13 cellular contexts compared by ENCODE assay signal in the genomic region with DNA sequence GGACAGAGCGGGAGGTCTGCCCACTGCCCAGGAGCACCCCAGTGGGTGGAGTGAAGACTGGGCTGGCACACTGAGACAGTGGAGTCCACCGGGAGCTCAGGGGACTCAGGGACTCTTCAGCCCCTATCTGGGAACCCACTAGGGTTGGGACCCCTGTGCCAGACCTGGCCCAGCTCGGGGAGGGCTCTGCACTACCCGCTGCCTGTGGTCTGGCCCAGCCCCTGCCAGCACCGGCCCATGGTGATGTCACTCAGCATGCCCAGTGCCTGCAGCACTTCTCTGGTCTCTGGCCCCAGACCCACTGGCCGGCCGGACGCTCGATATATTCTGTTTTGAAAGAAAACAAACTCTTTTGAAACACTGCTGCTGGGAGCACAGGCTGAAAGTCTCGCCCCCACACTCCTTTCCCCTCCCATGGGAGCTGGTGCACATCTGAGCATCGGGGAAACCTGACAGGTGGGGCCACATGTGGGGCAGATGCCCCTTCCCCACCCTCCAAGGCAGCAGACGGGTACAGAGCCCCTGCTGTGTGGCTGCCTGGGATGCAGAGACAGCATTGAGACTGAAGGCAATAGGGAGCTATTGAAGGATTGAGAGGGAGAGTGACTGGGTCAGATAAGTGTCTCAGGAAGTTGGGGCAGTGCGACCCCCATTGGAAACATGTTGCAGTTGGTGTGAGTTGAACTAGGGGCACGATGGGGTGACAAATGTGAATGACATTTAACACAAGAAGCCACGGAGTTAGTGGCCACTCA.
DNase-seq lines count a peak whose midpoint lies in the region; ATAC-seq and TF ChIP-seq lines count a peak whose summit lies in the region.
"Had no signal": no experiment of that assay in that cellular context is flagged by ENCODE, and none has a peak within 500 bp of the region (broad histone marks: within the 10 kb centered on the region; RNA-seq: fewer than 3 reads in every experiment).

No MANE protein-coding gene starts in this region.

- H3K36me3 ChIP-seq in right atrium auricular region (no peaks in the 10 kb centered on the region), left ventricle myocardium inferior (no peaks in the 10 kb centered on the region), brain microvascular endothelial cell (replicated peaks) (no peaks in the 10 kb centered on the region), right lobe of liver (no peaks in the 10 kb centered on the region), upper lobe of left lung (no peaks in the 10 kb centered on the region), Karpas-422 (ENCODE audit: insufficient read depth, low read length) (no peaks in the 10 kb centered on the region)
- H3K36me3 ChIP-seq: ovary had no signal

- in situ Hi-C loops in brain microvascular endothelial cell (cut with HindIII; ENCODE audit: low pct_ligation_motif_present, low sequenced_read_pairs): no loop called here

- intact Hi-C loops in left ventricle myocardium inferior (cut with micrococcal nuclease): no loop called here
- intact Hi-C loops in right lobe of liver (cut with DNase I): no loop called here

- ATAC-seq in right lobe of liver (peak; percentile 63 to 79 (median 75)), upper lobe of left lung (ENCODE audit: low FRiP score in 2 of 2) (no peak), GM18870 (IDR thresholded peaks at IDR 0.05; ENCODE audit: unreplicated experiment) (no peak)

- H3K9me2 ChIP-seq in Karpas-422 (replicated peaks; ENCODE audit: insufficient read depth, low read length): no peaks in the 10 kb centered on the region

- H3K79me2 ChIP-seq in Karpas-422 (ENCODE audit: low read length): no peaks in the 10 kb centered on the region

- no peak overlapping the region for H3K4me2 ChIP-seq in Karpas-422 (ENCODE audit: low read depth, low read length, poor library complexity, severe bottlenecking)

- H3K27me3 ChIP-seq in right atrium auricular region (no peaks in the 10 kb centered on the region), left ventricle myocardium inferior (ENCODE audit: low read depth) (no peaks in the 10 kb centered on the region), brain microvascular endothelial cell (replicated peaks) (no peaks in the 10 kb centered on the region), right lobe of liver (no peaks in the 10 kb centered on the region), upper lobe of left lung (no peaks in the 10 kb centered on the region), Karpas-422 (ENCODE audit: low read length) (no peaks in the 10 kb centered on the region)
- H3K27me3 ChIP-seq: ovary had no signal

- H2AFZ ChIP-seq in Karpas-422 (ENCODE audit: low read length): no peak overlapping the region

- TF ChIP-seq POLR2A in right lobe of liver (IDR thresholded peaks at IDR 0.05) (peak; percentile 89), upper lobe of left lung (IDR thresholded peaks at IDR 0.05) (no peak)

- TF ChIP-seq CTCF in right atrium auricular region (IDR thresholded peaks at IDR 0.05): no peak
- no peak for TF ChIP-seq CTCF in left ventricle myocardium inferior (IDR thresholded peaks at IDR 0.05; ENCODE audit: borderline replicate concordance)
- TF ChIP-seq CTCF in brain microvascular endothelial cell (IDR thresholded peaks at IDR 0.05; ENCODE audit: low read depth, low read length, missing control alignments): no peak
- TF ChIP-seq CTCF in right lobe of liver (IDR thresholded peaks at IDR 0.05): no peak
- TF ChIP-seq CTCF in upper lobe of left lung (IDR thresholded peaks at IDR 0.05): no peak

- H3K4me1 ChIP-seq in right atrium auricular region: no peaks in the 10 kb centered on the region
- no peaks in the 10 kb centered on the region for H3K4me1 ChIP-seq in left ventricle myocardium inferior
- peaks cover 0 to 62% (median 34%) of the 10 kb centered on the region in 4 donors for H3K4me1 ChIP-seq in right lobe of liver
- H3K4me1 ChIP-seq in upper lobe of left lung: no peaks in the 10 kb centered on the region
- H3K4me1 ChIP-seq in Karpas-422 (ENCODE audit: low read length): no peaks in the 10 kb centered on the region

- DNase-seq in right atrium auricular region (ENCODE audit: low spot score): peak; percentile 47
- no peak for DNase-seq in left ventricle myocardium inferior
- DNase-seq in brain microvascular endothelial cell: peak; percentile 44
- peak; percentile 86 to 92 (median 90) for DNase-seq in right lobe of liver
- DNase-seq in upper lobe of left lung: peak; percentile 11 to 64
- DNase-seq in SIG-M5 treated with dmso at 0.1 percent for 504 hours (lab: John Stamatoyannopoulos, UW; ENCODE audit: unreplicated experiment): no peak
- DNase-seq in Karpas-422: no peak
- DNase-seq: immature natural killer cell, NCI-H774, ovary, SW 1271 had no signal

- no peaks in the 10 kb centered on the region for H4K20me1 ChIP-seq in Karpas-422 (ENCODE audit: insufficient read depth, low read depth, low read length)

- peaks cover 0 to 9% of the 10 kb centered on the region in 2 donors for H3K9me3 ChIP-seq in right atrium auricular region
- H3K9me3 ChIP-seq in left ventricle myocardium inferior (replicated peaks): peaks cover 15% of the 10 kb centered on the region
- peaks cover 0 to 5% (median 0%) of the 10 kb centered on the region in 4 donors for H3K9me3 ChIP-seq in right lobe of liver
- peaks cover 0 to 8% (median 0%) of the 10 kb centered on the region in 4 donors for H3K9me3 ChIP-seq in upper lobe of left lung
- no peaks in the 10 kb centered on the region; the same call in 1 of the 2 replicates for H3K9me3 ChIP-seq in Karpas-422 (ENCODE audit: low read length)
- H3K9me3 ChIP-seq: ovary had no signal

- WGBS in right lobe of liver (ENCODE audit: insufficient coverage, low coverage, low lambda C conversion rate, missing lambda C conversion rate): 24% methylated on average over 5 of the region's 15 CpGs
- 85 to 88% methylated on average over 12 to 15 of the region's 15 CpGs for WGBS in upper lobe of left lung, 2 donors

- no peak overlapping the region for H3K27ac ChIP-seq in right atrium auricular region
- H3K27ac ChIP-seq in left ventricle myocardium inferior (replicated peaks): no peak overlapping the region
- H3K27ac ChIP-seq in brain microvascular endothelial cell: no peak overlapping the region
- H3K27ac ChIP-seq in right lobe of liver: peak overlapping the region; percentile 65 to 88 (median 85)
- H3K27ac ChIP-seq in upper lobe of left lung: no peak overlapping the region
- no peak overlapping the region for H3K27ac ChIP-seq in Karpas-422 (ENCODE audit: low read length)
- H3K27ac ChIP-seq: ovary, VCaP had no signal

- no peak for TF ChIP-seq EP300 in upper lobe of left lung (IDR thresholded peaks at IDR 0.05)

- no peak overlapping the region for H3K4me3 ChIP-seq in right atrium auricular region
- no peak overlapping the region for H3K4me3 ChIP-seq in left ventricle myocardium inferior
- H3K4me3 ChIP-seq in brain microvascular endothelial cell (ENCODE audit: low read depth, low read length): no peak overlapping the region
- no peak overlapping the region for H3K4me3 ChIP-seq in right lobe of liver
- H3K4me3 ChIP-seq in upper lobe of left lung: no peak overlapping the region
- no peak overlapping the region for H3K4me3 ChIP-seq in Karpas-422 (ENCODE audit: low read length)
- H3K4me3 ChIP-seq: ovary had no signal

- no peak overlapping the region for H3K9ac ChIP-seq in Karpas-422 (ENCODE audit: low read length)

Comparison
In these comparisons a context has a peak if more than half of its experiments do, and no peak if none do; other contexts are left out.
1. DNase-seq: peak in right atrium auricular region (single experiment), brain microvascular endothelial cell (single experiment), right lobe of liver (3 of 3) and upper lobe of left lung (2 of 2); none in left ventricle myocardium inferior (single experiment), SIG-M5 treated with dmso at 0.1 percent for 504 hours (single experiment) and Karpas-422 (single experiment).
2. H3K27ac ChIP-seq: peak in right lobe of liver (3 of 3); none in right atrium auricular region (0 of 2), left ventricle myocardium inferior (single experiment), brain microvascular endothelial cell (single experiment), upper lobe of left lung (0 of 4) and Karpas-422 (single experiment).
3. ATAC-seq: peak in right lobe of liver (4 of 4); none in upper lobe of left lung (0 of 2) and GM18870 (single experiment).